35 cellular contexts compared by ENCODE assay signal in the genomic region with DNA sequence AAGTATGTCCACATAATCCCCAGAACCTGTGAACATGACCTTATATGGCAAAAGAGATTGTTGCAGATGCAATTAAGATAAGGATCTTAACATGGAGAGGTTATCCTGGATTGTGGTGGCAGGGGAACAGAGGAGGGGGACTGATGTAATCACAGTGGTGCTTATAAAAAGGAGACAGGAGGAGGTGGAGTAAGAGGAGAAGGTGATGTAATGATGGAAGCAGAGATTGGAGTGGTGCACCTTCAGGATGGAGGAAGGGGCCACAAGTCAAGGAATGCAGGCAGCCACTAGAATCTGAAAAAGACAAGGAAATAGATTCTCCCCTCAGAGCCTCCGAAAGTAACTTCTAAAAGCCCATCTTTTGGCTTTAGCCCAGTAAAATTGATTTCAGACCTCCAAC.
"Had no signal": no experiment of that assay in that cellular context is flagged by ENCODE, and none has a peak within 500 bp of the region (broad histone marks: within the 10 kb centered on the region; RNA-seq: fewer than 3 reads in every experiment).

No MANE protein-coding gene starts in this region.

- H3K36me3 ChIP-seq: MG63 had no signal

- H3K9me3 ChIP-seq: MG63 had no signal

- H3K4me3 ChIP-seq: MG63 had no signal

- DNase-seq: Karpas-422, Kasumi-1, MG63, MM.1S, MV-4-11, NCI-H1048, NCI-H1092, NCI-H1092 treated with DMSO at 0.1 percent for 48 hours, NCI-H1105, NCI-H1105 treated with DMSO at 0.1 percent for 48 hours, NCI-H1417, NCI-H1417 treated with DMSO at 0.1 percent for 48 hours, NCI-H1436, NCI-H1436 treated with DMSO at 0.1 percent for 48 hours, NCI-H146, NCI-H1694, NCI-H1694 treated with DMSO at 0.1 percent for 48 hours, NCI-H187, NCI-H187 treated with DMSO at 0.1 percent for 48 hours, NCI-H1930, NCI-H2029, NCI-H2029 treated with DMSO at 0.1 percent for 48 hours, NCI-H2081, NCI-H2081 treated with DMSO at 0.1 percent for 48 hours, NCI-H2107, NCI-H2171, NCI-H2171 treated with DMSO at 0.1 percent for 48 hours, NCI-H2227 treated with DMSO at 0.1 percent for 48 hours, NCI-H226, NCI-H345, NCI-H446, NCI-H446 treated with DMSO at 0.1 percent for 48 hours, NCI-H510A, NCI-H510A treated with DMSO at 0.1 percent for 48 hours, NCI-H524 had no signal
